Comparison of ENCODE assay signal across 11 cellular contexts in genomic region chr15:44788748-44789147, GRCh38. TPM values are rescaled to one million over a fixed set of nuclear protein-coding genes. Genes with fewer than 3 reads are reported as not detected.
DNase-seq lines count a peak whose midpoint lies in the region; ATAC-seq and TF ChIP-seq lines count a peak whose summit lies in the region.
"Had no signal": no experiment of that assay in that cellular context is flagged by ENCODE, and none has a peak within 500 bp of the region (broad histone marks: within the 10 kb centered on the region; RNA-seq: fewer than 3 reads in every experiment).

No MANE protein-coding gene starts in this region.

- H3K9me3 ChIP-seq in gastrocnemius medialis (no peaks in the 10 kb centered on the region), uterus (no peaks in the 10 kb centered on the region)

- TF ChIP-seq CTCF in gastrocnemius medialis (IDR thresholded peaks at IDR 0.05 in 4 of 5, conservative IDR thresholded peaks at IDR 0.05 in 1 of 5) (no peak), uterus (IDR thresholded peaks at IDR 0.05) (no peak)

- H3K36me3 ChIP-seq in gastrocnemius medialis (no peaks in the 10 kb centered on the region), uterus (no peaks in the 10 kb centered on the region)

- TF ChIP-seq POLR2A in gastrocnemius medialis (IDR thresholded peaks at IDR 0.05) (no peak), uterus (IDR thresholded peaks at IDR 0.05) (no peak)

- H3K4me3 ChIP-seq in gastrocnemius medialis: no peak overlapping the region
- H3K4me3 ChIP-seq in uterus: no peak overlapping the region

- ATAC-seq in gastrocnemius medialis (no peak), HG02610 (IDR thresholded peaks at IDR 0.05; ENCODE audit: unreplicated experiment) (no peak)
- ATAC-seq: right cardiac atrium had no signal

- in situ Hi-C loops in gastrocnemius medialis (cut with MboI; ENCODE audit: low sequenced_read_pairs in 4 of 4): no loop called here

- H3K27me3 ChIP-seq in gastrocnemius medialis (no peaks in the 10 kb centered on the region), uterus (no peaks in the 10 kb centered on the region)

- intact Hi-C loops in gastrocnemius medialis (cut with DNase I; ENCODE audit: low total_unique reads) (no loop called here), uterus (cut with DNase I; ENCODE audit: low total_unique reads) (no loop called here)

- H3K4me1 ChIP-seq in gastrocnemius medialis (no peaks in the 10 kb centered on the region), uterus (peaks cover 0 to 1% of the 10 kb centered on the region in 2 donors)

- peak; percentile 37 for DNase-seq in Daoy (ENCODE audit: low read depth)
- DNase-seq in activated CD4-positive, alpha-beta T cell treated with anti-CD3 and anti-CD28 coated beads, Interleukin-2, amount 50 U/mL, for 24 hours (ENCODE audit: low read depth in 1 of 2, low spot score in 1 of 2): peak; percentile 7 to 52
- peak; percentile 24 for DNase-seq in activated naive CD8-positive, alpha-beta T cell treated with anti-CD3 and anti-CD28 coated beads, Interleukin-2, amount 50 U/mL, for 16 hours (ENCODE audit: low read depth, low spot score)
- DNase-seq in stimulated activated CD4-positive, alpha-beta T cell treated with anti-CD3 and anti-CD28 coated beads, Interleukin-2, amount 100 ng/mL, for 48 hours: peak; percentile 28 to 37
- no peak for DNase-seq in NAMALWA (ENCODE audit: low spot score)
- no peak for DNase-seq in gastrocnemius medialis
- DNase-seq in uterus: no peak
- DNase-seq: GF-D8, NCI-H2081 treated with DMSO at 0.1 percent for 48 hours, right cardiac atrium had no signal

- no peak overlapping the region for H3K27ac ChIP-seq in gastrocnemius medialis
- no peak overlapping the region for H3K27ac ChIP-seq in uterus

RNA-seq across cellular contexts. Expression of gene TRIM69, which starts 52.4 kb away (rescaled TPM):
- 7.8 and 8.9 TPM in 2 replicates for total RNA-seq in Daoy (2014; rRNA removed; shearing (Covaris generic))
- 10 to 100 TPM; 13.5 to 20.8 (median 17.6) TPM for total RNA-seq in gastrocnemius medialis
- 10 to 100 TPM in 3 of 4 donors, 1 to 10 TPM in 1; 6.1 to 16.2 (median 15.4) TPM for total RNA-seq in uterus

Comparison
In these comparisons a context has a peak if more than half of its experiments do, and no peak if none do; other contexts are left out.
1. DNase-seq: peak in Daoy (single experiment), activated CD4-positive, alpha-beta T cell treated with anti-CD3 and anti-CD28 coated beads, Interleukin-2, amount 50 U/mL, for 24 hours (2 of 2), activated naive CD8-positive, alpha-beta T cell treated with anti-CD3 and anti-CD28 coated beads, Interleukin-2, amount 50 U/mL, for 16 hours (single experiment) and stimulated activated CD4-positive, alpha-beta T cell treated with anti-CD3 and anti-CD28 coated beads, Interleukin-2, amount 100 ng/mL, for 48 hours (2 of 2); none in NAMALWA (single experiment), gastrocnemius medialis (0 of 2) and uterus (0 of 2).